ENCODE assay signal across 6 cellular contexts in the genomic region with DNA sequence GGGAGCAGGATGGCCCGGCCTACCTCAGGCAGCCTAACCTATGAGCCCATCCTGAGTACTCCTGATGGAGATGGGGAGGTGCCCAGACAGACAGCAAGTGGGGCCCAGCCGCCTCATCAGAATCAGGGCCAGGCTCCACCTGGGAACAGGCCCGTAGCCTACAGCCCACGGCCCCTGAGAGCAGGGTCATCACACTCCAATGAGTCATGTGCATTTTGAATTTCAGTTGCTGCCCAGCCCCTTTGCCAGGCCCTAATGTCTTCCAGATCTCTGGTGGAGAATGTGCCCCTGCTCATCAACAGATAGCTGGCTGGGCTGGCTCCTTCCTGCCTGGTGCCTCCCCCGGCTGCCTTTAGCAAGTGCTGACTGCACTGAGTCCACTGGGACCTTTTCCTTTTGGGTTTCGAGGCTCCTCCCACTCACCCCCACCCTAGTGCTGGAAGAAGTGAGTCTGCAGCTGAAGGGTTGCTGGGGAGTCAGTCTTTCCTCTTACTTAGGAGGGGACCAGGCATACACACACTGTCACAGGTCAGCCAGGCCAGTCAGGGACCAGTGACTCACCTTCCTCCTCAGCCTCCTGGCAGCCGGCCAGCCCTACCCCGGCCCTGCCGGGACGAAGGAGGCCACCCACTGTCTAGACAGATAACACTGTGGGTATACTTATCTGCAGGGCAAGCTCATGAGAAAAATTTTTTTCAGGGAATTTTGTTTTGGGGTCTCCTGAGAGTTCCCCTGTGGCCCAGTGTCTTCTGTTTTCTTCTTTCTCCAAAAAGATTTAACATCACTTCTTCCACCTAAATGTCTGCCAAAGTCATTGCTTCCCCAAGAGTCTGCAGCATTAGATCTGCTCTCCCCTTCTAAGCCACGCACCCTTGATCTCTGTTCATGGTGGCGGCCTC. TPM values are rescaled to one million over a fixed set of nuclear protein-coding genes. Genes with fewer than 3 reads are reported as not detected.
DNase-seq lines count a peak whose midpoint lies in the region; TF ChIP-seq lines count a peak whose summit lies in the region.

No MANE protein-coding gene starts in this region.

- H3K4me2 ChIP-seq in Karpas-422 (ENCODE audit: low read depth, low read length, poor library complexity, severe bottlenecking): no peak overlapping the region

- no TSS peak for BruUV-seq in Calu3 (replicated peaks; lab: Mats Ljungman, UMichigan)

- H3K9ac ChIP-seq in Karpas-422 (ENCODE audit: low read length): no peak overlapping the region

- H3K4me1 ChIP-seq in Karpas-422 (ENCODE audit: low read length): no peaks in the 10 kb centered on the region

- no peaks in the 10 kb centered on the region for H3K9me3 ChIP-seq in Karpas-422 (ENCODE audit: low read length)

- H3K27me3 Mint-ChIP-seq in Calu3 (ENCODE audit: unreplicated experiment): no peaks in the 10 kb centered on the region

- CTCF ChIA-PET in Calu3 (lab: Charles Lee): interaction anchor here (1.9 kb wide), 1 partner anchor 11 kb away, joined by 6 read pairs; a partner anchor contains a TSS

- intact Hi-C loops in Calu3 (cut with micrococcal nuclease; ENCODE audit: unreplicated experiment): no loop called here

- no peak for TF ChIP-seq CTCF in Calu3 (IDR thresholded peaks at IDR 0.05; ENCODE audit: unreplicated experiment)

- H2AFZ ChIP-seq in Karpas-422 (ENCODE audit: low read length): no peak overlapping the region

- no peaks in the 10 kb centered on the region for H4K20me1 ChIP-seq in Karpas-422 (ENCODE audit: insufficient read depth, low read depth, low read length)

- peak overlapping the region; percentile 89 for H3K27ac Mint-ChIP-seq in Calu3 (ENCODE audit: unreplicated experiment)

- no peaks in the 10 kb centered on the region for H3K9me3 Mint-ChIP-seq in Calu3 (ENCODE audit: low read depth, unreplicated experiment)

- no peak overlapping the region for H3K4me3 ChIP-seq in Karpas-422 (ENCODE audit: low read length)

- H3K36me3 ChIP-seq in Karpas-422 (ENCODE audit: insufficient read depth, low read length): no peaks in the 10 kb centered on the region

- DNase-seq in Calu3: peak; percentile 91
- DNase-seq in NCI-H226: peak; percentile 90
- DNase-seq in activated naive CD8-positive, alpha-beta T cell treated with anti-CD3 and anti-CD28 coated beads, Interleukin-2, amount 50 U/mL, for 16 hours (ENCODE audit: low read depth, low spot score): peak; percentile 68
- peak; percentile 73 for DNase-seq in mucosa of gallbladder (ENCODE audit: low spot score)
- DNase-seq in Karpas-422: no peak
- DNase-seq in NCI-H1694 (lab: John Stamatoyannopoulos, UW): no peak

- H3K4me1 Mint-ChIP-seq in Calu3 (ENCODE audit: low read depth, unreplicated experiment): peaks cover 20% of the 10 kb centered on the region

- no peaks in the 10 kb centered on the region for H3K9me2 ChIP-seq in Karpas-422 (replicated peaks; ENCODE audit: insufficient read depth, low read length)

- peak overlapping the region; percentile 35 for H3K4me3 Mint-ChIP-seq in Calu3 (ENCODE audit: low read depth, unreplicated experiment)

- H3K79me2 ChIP-seq in Karpas-422 (ENCODE audit: low read length): no peaks in the 10 kb centered on the region

- H3K27me3 ChIP-seq in Karpas-422 (ENCODE audit: low read length): no peaks in the 10 kb centered on the region

- H3K36me3 Mint-ChIP-seq in Calu3 (ENCODE audit: insufficient read depth, unreplicated experiment): peaks cover 33% of the 10 kb centered on the region

- H3K27ac ChIP-seq in Karpas-422 (ENCODE audit: low read length): no peak overlapping the region

RNA-seq across cellular contexts. Expression of a gene that starts 9.1 kb away (rescaled TPM):
- total RNA-seq in Calu3 (2022) (11.7 and 13.6 TPM in 2 replicates), mucosa of gallbladder (4.4 TPM)
- 4.5 and 6.2 TPM in 2 replicates for total RNA-seq in Karpas-422 (2014; rRNA removed; shearing (Covaris generic); ENCODE audit: low replicate concordance)

RNA-seq across cellular contexts. Expression of a gene that starts 10.9 kb away (rescaled TPM):
- total RNA-seq in Calu3 (2022) (40.2 and 42.3 TPM in 2 replicates), mucosa of gallbladder (43.9 TPM)
- 19.0 and 27.1 TPM in 2 replicates for total RNA-seq in Karpas-422 (2014; rRNA removed; shearing (Covaris generic); ENCODE audit: low replicate concordance)

RNA-seq across cellular contexts. Expression of a gene that starts 14.9 kb away (rescaled TPM):
- 7.9 and 17.7 TPM in 2 replicates for total RNA-seq in Calu3 (2022)
- 1.2 TPM for total RNA-seq in mucosa of gallbladder
- total RNA-seq in Karpas-422 (2014; rRNA removed; shearing (Covaris generic); ENCODE audit: low replicate concordance): 0.78 and 1.6 TPM in 2 replicates

RNA-seq across cellular contexts. Expression of a gene that starts 18.5 kb away (rescaled TPM):
- total RNA-seq in Calu3 (2022) (23.5 and 24.6 TPM in 2 replicates), mucosa of gallbladder (15.9 TPM)
- total RNA-seq in Karpas-422 (2014; rRNA removed; shearing (Covaris generic); ENCODE audit: low replicate concordance): 13.6 and 33.0 TPM in 2 replicates

RNA-seq across cellular contexts. Expression of a gene that starts 20.2 kb away (rescaled TPM):
- total RNA-seq in Calu3 (2022) (194 and 209 TPM in 2 replicates), mucosa of gallbladder (193 TPM)
- total RNA-seq in Karpas-422 (2014; rRNA removed; shearing (Covaris generic); ENCODE audit: low replicate concordance): 35.1 and 113 TPM in 2 replicates

Comparison
In these comparisons a context has a peak if more than half of its experiments do, and no peak if none do; other contexts are left out.
1. DNase-seq: peak in Calu3 (single experiment), NCI-H226 (single experiment), activated naive CD8-positive, alpha-beta T cell treated with anti-CD3 and anti-CD28 coated beads, Interleukin-2, amount 50 U/mL, for 16 hours (single experiment) and mucosa of gallbladder (single experiment); none in Karpas-422 (single experiment) and NCI-H1694 (single experiment).